9 cellular contexts compared by ENCODE assay signal in the genomic region with DNA sequence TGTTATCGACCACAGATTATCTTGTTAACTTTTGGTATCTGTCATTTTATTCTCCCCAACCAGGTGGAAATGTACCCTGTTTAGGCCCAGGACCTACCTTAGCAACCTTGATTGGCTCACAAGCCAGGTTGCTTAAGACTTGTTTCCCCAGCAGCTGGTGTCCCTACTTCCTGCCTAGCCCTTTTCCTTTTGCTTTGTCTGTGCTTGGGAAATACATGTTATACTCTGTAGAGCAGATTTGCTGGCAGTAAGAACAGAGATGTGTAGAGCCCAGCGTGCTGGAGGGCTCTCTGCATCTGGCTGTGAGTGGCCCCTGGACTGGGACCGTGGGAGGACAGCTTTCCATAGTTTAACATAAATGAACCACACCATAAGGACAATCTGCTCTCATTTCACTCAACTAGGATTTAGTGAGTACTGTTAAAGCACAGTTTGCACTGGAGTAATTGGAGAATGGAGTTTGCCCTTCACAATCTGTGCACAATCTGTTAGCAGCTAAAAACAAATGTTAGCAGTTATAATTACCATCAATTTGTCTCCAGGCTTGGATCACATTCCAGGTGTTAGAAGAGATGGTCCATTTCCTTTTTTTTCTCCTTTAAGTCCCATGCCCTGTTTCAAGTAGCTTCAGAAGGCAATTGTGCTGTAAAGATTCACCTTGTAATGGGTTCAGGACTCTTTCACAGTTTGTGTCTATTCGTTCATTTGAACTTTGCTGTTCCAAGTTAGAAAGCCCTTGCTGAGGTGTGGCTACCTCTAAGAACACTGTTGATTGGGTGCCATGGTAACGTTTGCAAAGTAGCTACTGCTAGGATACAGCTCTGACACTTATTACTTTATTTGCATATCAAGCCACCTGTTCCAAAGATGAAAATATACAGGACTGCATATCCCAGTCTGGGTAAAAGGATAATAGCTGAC. TPM values are rescaled to one million over a fixed set of nuclear protein-coding genes. Genes with fewer than 3 reads are reported as not detected.
A peak's percentile ranks its signal among the peaks of the same experiment; 100 is the strongest.
DNase-seq lines count a peak whose midpoint lies in the region; ATAC-seq lines count a peak whose summit lies in the region.
"Had no signal": no experiment of that assay in that cellular context is flagged by ENCODE, and none has a peak within 500 bp of the region (broad histone marks: within the 10 kb centered on the region; RNA-seq: fewer than 3 reads in every experiment).

A gene with protein sequence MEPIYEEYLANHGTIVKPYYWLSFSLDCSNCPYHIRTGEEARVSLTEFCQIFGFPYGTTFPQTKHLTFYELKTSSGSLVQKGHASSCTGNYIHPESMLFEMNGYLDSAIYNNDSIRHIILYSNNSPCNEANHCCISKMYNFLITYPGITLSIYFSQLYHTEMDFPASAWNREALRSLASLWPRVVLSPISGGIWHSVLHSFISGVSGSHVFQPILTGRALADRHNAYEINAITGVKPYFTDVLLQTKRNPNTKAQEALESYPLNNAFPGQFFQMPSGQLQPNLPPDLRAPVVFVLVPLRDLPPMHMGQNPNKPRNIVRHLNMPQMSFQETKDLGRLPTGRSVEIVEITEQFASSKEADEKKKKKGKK (minus strand): TSS at position 770 of the 921 bp plus-strand sequence. CDS start 4,535 bp downstream, outside the sequence.

- H3K9me3 Mint-ChIP-seq in activated naive CD8-positive, alpha-beta T cell (ENCODE audit: low read depth): no peaks in the 10 kb centered on the region
- no peaks in the 10 kb centered on the region for H3K9me3 Mint-ChIP-seq in memory B cell

- H3K36me3 ChIP-seq in H7 (replicated peaks; ENCODE audit: control insufficient read depth, insufficient read depth, low read length): no peaks in the 10 kb centered on the region

- peak within 1 kb of the TSS; percentile 85 for H3K27ac Mint-ChIP-seq in activated naive CD8-positive, alpha-beta T cell
- peak within 1 kb of the TSS; percentile 55 for H3K27ac Mint-ChIP-seq in memory B cell

- H3K27me3 Mint-ChIP-seq in activated naive CD8-positive, alpha-beta T cell: no peaks in the 10 kb centered on the region
- H3K27me3 Mint-ChIP-seq in memory B cell: peaks cover 5% of the 10 kb centered on the region

- H3K36me3 Mint-ChIP-seq in activated naive CD8-positive, alpha-beta T cell: no peaks in the 10 kb centered on the region
- H3K36me3 Mint-ChIP-seq in memory B cell: no peaks in the 10 kb centered on the region

- ATAC-seq in GM18868 (IDR thresholded peaks at IDR 0.05; ENCODE audit: unreplicated experiment) (peak; percentile 29), memory B cell (ENCODE audit: low read depth) (peak; percentile 44), GM21515 (IDR thresholded peaks at IDR 0.05; ENCODE audit: unreplicated experiment) (no peak), HG02623 (IDR thresholded peaks at IDR 0.05; ENCODE audit: unreplicated experiment) (no peak), GM21737 (IDR thresholded peaks at IDR 0.05; ENCODE audit: unreplicated experiment) (no peak)

- peak within 1 kb of the TSS; percentile 21 for H3K4me3 Mint-ChIP-seq in activated naive CD8-positive, alpha-beta T cell
- no peak within 1 kb of the TSS for H3K4me3 Mint-ChIP-seq in memory B cell

- H3K4me1 Mint-ChIP-seq in activated naive CD8-positive, alpha-beta T cell (ENCODE audit: low read depth): peaks cover 35% of the 10 kb centered on the region
- H3K4me1 Mint-ChIP-seq in memory B cell: peaks cover 3% of the 10 kb centered on the region

- no peaks in the 10 kb centered on the region for H3K27me3 ChIP-seq in H7 (ENCODE audit: control insufficient read depth, insufficient read depth, low read length)

- DNase-seq in NCI-H1417 (lab: John Stamatoyannopoulos, UW) (peak; percentile 52 to 82 (median 56)), memory B cell (ENCODE audit: low spot score in 2 of 2) (no peak), H7 (no peak)
- DNase-seq: cortex of kidney had no signal

- H3K4me3 ChIP-seq in H7 (ENCODE audit: insufficient read depth, low read depth, low read length): no peak within 1 kb of the TSS

RNA-seq across cellular contexts. Expression of the gene that starts here (rescaled TPM):
- not detected in 2 replicates for total RNA-seq in H7 (2014; rRNA removed; shearing (Covaris generic))

Comparison
In these comparisons a context has a peak if more than half of its experiments do, and no peak if none do; other contexts are left out.
1. ATAC-seq: peak in GM18868 (single experiment) and memory B cell (single experiment); none in GM21515 (single experiment), HG02623 (single experiment) and GM21737 (single experiment).
2. DNase-seq: peak in NCI-H1417 (3 of 3); none in memory B cell (0 of 2) and H7 (single experiment).